1 cellular context compared by ENCODE assay signal in genomic region chr2:200862532-200863000, GRCh38.
TF ChIP-seq lines count a peak whose summit lies in the region.

No MANE protein-coding gene starts in this region.

TF ChIP-seq in IMR-90, 13 proteins besides CTCF, POLR2A, EP300 and RAD21 (continued from another document):
- no peak for TF ChIP-seq SMC3 (IDR thresholded peaks at IDR 0.05; ENCODE audit: low read depth, low read length)
- peak; percentile 57 for TF ChIP-seq USF2 (IDR thresholded peaks at IDR 0.05; ENCODE audit: low read depth, low read length)
- TF ChIP-seq NFE2L2 (IDR thresholded peaks at IDR 0.05; ENCODE audit: low read depth, low read length) = peak; percentile 25; the same call in 1 of the 2 replicates
TF ChIP-seq in IMR-90: peak in this region for 6.
